ENCODE assay signal across 24 cellular contexts in the genomic region with DNA sequence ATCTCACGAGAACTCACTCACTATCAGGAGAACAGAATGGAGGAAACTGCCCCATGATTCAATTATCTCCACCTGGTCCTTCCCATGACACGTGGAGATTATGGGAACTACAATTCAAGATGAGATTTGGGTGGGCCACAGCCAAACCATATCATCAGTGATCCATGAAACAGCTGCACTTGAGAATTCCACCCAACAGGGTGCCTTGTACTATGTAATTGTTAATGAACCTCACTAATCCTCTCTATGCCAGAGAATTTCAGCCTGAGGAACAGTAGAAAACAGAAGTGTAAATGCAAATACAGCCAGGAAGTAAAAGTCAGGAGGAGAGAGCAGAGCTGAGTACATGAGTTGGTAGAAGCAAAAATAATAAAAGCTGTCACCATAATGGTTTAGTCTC.
DNase-seq lines count a peak whose midpoint lies in the region; ATAC-seq and TF ChIP-seq lines count a peak whose summit lies in the region.
"Had no signal": no experiment of that assay in that cellular context is flagged by ENCODE, and none has a peak within 500 bp of the region (broad histone marks: within the 10 kb centered on the region; RNA-seq: fewer than 3 reads in every experiment).

No MANE protein-coding gene starts in this region.

- H3K9me3 ChIP-seq in SJCRH30 (replicated peaks) = no peaks in the 10 kb centered on the region
- H3K9me3 ChIP-seq: BLaER1 treated with 17β-estradiol and CSF1 and Interleukin-3, amounts not matched to agents 10 nM and 100 nM; Caco-2; HAP-1 had no signal

- ATAC-seq in HG02852 (IDR thresholded peaks at IDR 0.05; ENCODE audit: unreplicated experiment) = no peak

- DNase-seq in DMS 273 (lab: John Stamatoyannopoulos, UW; ENCODE audit: unreplicated experiment) (peak; percentile 5), DMS 273 treated with DMSO at 0.1 percent for 48 hours (lab: John Stamatoyannopoulos, UW) (no peak), NCI-H524 treated with DMSO at 0.1 percent for 48 hours (lab: John Stamatoyannopoulos, UW) (peak; percentile 26), SJCRH30 (peak; percentile 45 to 71), nephron progenitor cell (no peak), putamen (ENCODE audit: low spot score) (no peak), kidney tubule cell (ENCODE audit: low spot score) (no peak)
- DNase-seq: Caco-2; CD4-positive, alpha-beta memory T cell; DMS153; GDM1; KBM-7; NCI-H1092; NCI-H1436; NCI-H187 treated with DMSO at 0.1 percent for 48 hours; NCI-H345; NCI-H526; NK-92 treated with Interleukin-12 subunit alpha and Interleukin-12 subunit beta, amount 100 ng/mL, for 24 hours; OCI-M1 had no signal

- no peak for TF ChIP-seq CTCF in nephron progenitor cell (IDR thresholded peaks at IDR 0.05)

- no peaks in the 10 kb centered on the region for H3K36me3 ChIP-seq in SJCRH30
- H3K36me3 ChIP-seq: BLaER1 treated with 17β-estradiol and CSF1 and Interleukin-3, amounts not matched to agents 10 nM and 100 nM; HAP-1 had no signal

- peaks cover 13% of the 10 kb centered on the region for H3K4me1 ChIP-seq in SJCRH30
- H3K4me1 ChIP-seq: Caco-2, HAP-1 had no signal

- peaks cover 1% of the 10 kb centered on the region for H3K27me3 Mint-ChIP-seq in nephron progenitor cell (ENCODE audit: low read depth, poor library complexity)

- peak overlapping the region; percentile 86 for H3K27ac Mint-ChIP-seq in nephron progenitor cell
- H3K27ac Mint-ChIP-seq: CD4-positive, alpha-beta memory T cell; T-helper 1 cell treated with Interleukin-12 subunit alpha and Interleukin-12 subunit beta and Interleukin-4 antibody, amounts not matched to agents 30 μg/mL and 1 μg/mL, for 36 hours had no signal

- no peaks in the 10 kb centered on the region for H3K9me3 Mint-ChIP-seq in nephron progenitor cell
- H3K9me3 Mint-ChIP-seq: CD4-positive, alpha-beta memory T cell; T-helper 1 cell treated with Interleukin-12 subunit alpha and Interleukin-12 subunit beta and Interleukin-4 antibody, amounts not matched to agents 30 μg/mL and 1 μg/mL, for 36 hours had no signal

- H3K27ac ChIP-seq in SJCRH30 = peak overlapping the region; percentile 31; the same call in 1 of the 2 replicates
- H3K27ac ChIP-seq: 22Rv1 had no signal

- H3K36me3 Mint-ChIP-seq in nephron progenitor cell (ENCODE audit: low read depth) = no peaks in the 10 kb centered on the region
- H3K36me3 Mint-ChIP-seq: CD4-positive, alpha-beta memory T cell had no signal

- H3K4me3 Mint-ChIP-seq in nephron progenitor cell = peak overlapping the region; percentile 24
- H3K4me3 Mint-ChIP-seq: CD4-positive, alpha-beta memory T cell; T-helper 1 cell treated with Interleukin-12 subunit alpha and Interleukin-12 subunit beta and Interleukin-4 antibody, amounts not matched to agents 30 μg/mL and 1 μg/mL, for 36 hours had no signal

- H3K27me3 ChIP-seq in SJCRH30 = no peaks in the 10 kb centered on the region
- H3K27me3 ChIP-seq: BLaER1 treated with 17β-estradiol and CSF1 and Interleukin-3, amounts not matched to agents 10 nM and 100 nM had no signal

- H3K4me1 Mint-ChIP-seq in nephron progenitor cell = peaks cover 71% of the 10 kb centered on the region

- H3K4me3 ChIP-seq in SJCRH30 = no peak overlapping the region
- H3K4me3 ChIP-seq: BLaER1 treated with 17β-estradiol and CSF1 and Interleukin-3, amounts not matched to agents 10 nM and 100 nM; HAP-1 had no signal

Comparison
In these comparisons a context has a peak if more than half of its experiments do, and no peak if none do; other contexts are left out.
1. DNase-seq: peak in DMS 273 (single experiment), NCI-H524 treated with DMSO at 0.1 percent for 48 hours (single experiment) and SJCRH30 (2 of 2); none in DMS 273 treated with DMSO at 0.1 percent for 48 hours (single experiment), nephron progenitor cell (single experiment), putamen (single experiment) and kidney tubule cell (single experiment).